ENCODE assay signal across 8 cellular contexts in the genomic region with DNA sequence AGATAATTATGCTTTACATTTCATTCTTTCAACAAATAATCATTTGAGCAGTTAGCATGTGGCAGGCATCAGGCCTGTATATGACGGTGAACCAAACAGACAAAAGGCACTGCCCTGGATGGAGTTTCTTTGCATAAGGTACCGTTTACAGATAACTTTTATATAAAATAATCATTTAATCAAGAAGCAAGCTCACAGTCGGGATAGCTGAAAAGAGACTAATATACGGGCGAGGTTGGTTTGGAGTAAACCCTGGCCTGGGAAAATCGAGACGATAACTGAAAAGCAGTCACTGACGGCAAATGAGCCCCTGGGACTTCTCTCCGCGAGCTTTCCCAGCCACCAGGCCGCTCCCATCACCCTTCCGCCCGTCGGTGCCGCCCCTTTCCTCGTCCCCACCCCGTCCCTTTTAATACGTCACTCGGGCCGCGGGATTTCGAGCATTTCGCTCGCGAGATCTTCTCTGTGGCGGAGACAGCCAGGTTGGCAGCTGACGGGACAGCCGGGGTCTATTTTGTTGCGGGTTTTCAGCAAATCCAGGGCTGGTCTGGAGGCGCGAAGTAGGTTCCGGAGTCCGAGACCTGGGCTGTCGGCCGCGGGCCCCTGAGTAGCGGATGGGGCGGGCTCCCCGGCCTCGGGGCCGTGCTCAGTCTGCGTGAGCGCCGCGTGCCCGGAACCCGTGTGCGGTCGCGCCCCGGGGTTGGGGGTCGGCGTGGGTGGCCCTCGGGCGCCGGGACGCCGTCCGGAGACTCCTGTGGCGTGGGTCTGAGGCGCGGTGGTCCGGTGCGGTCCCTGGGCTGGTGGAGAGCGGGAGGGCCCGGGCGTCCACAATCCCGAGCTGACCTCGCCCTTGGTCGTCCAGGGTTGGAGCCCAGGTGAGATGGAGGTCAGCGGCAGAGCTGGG. TPM values are rescaled to one million over a fixed set of nuclear protein-coding genes. Genes with fewer than 3 reads are reported as not detected.
DNase-seq lines count a peak whose midpoint lies in the region; ATAC-seq and TF ChIP-seq lines count a peak whose summit lies in the region.

NMD3 (plus strand) TSS at position 462 of the 904 bp plus-strand sequence. CDS start 703 bp downstream, outside the sequence.

- H3K9me3 Mint-ChIP-seq in activated naive CD8-positive, alpha-beta T cell (ENCODE audit: low read depth): no peaks in the 10 kb centered on the region
- H3K9me3 Mint-ChIP-seq in glutamatergic neuron (ENCODE audit: unreplicated experiment) (peaks cover 4% of the 10 kb centered on the region), osteocyte (ENCODE audit: unreplicated experiment) (peaks cover 3% of the 10 kb centered on the region)

- H3K4me3 Mint-ChIP-seq in activated naive CD8-positive, alpha-beta T cell: peak within 1 kb of the TSS; percentile 96
- H3K4me3 Mint-ChIP-seq in glutamatergic neuron (ENCODE audit: unreplicated experiment): peak within 1 kb of the TSS; percentile 93
- peak within 1 kb of the TSS; percentile 84 for H3K4me3 Mint-ChIP-seq in osteocyte (ENCODE audit: unreplicated experiment)

- DNase-seq in NCI-H1092 treated with DMSO at 0.1 percent for 48 hours (lab: John Stamatoyannopoulos, UW) (peak; percentile 93), SKM-1 treated with dmso at 0.1 percent for 144 hours (lab: John Stamatoyannopoulos, UW; ENCODE audit: unreplicated experiment) (peak; percentile 90), glutamatergic neuron (peak; percentile 98), osteocyte (ENCODE audit: extremely low spot score, unreplicated experiment) (peak; percentile 98)

- H3K4me1 Mint-ChIP-seq in activated naive CD8-positive, alpha-beta T cell (ENCODE audit: low read depth): peaks cover 34% of the 10 kb centered on the region
- H3K4me1 Mint-ChIP-seq in glutamatergic neuron (ENCODE audit: low read depth, unreplicated experiment) (peaks cover 13% of the 10 kb centered on the region), osteocyte (ENCODE audit: unreplicated experiment) (peaks cover 35% of the 10 kb centered on the region)

- H3K4me3 ChIP-seq in GM08714 (ENCODE audit: low read length): peak within 1 kb of the TSS; percentile 100
- peak within 1 kb of the TSS; percentile 97 for H3K4me3 ChIP-seq in thymus (ENCODE audit: low read length)

- H3K36me3 ChIP-seq in thymus (ENCODE audit: control insufficient read depth, insufficient read depth): no peaks in the 10 kb centered on the region

- H3K27ac Mint-ChIP-seq in activated naive CD8-positive, alpha-beta T cell: peak within 1 kb of the TSS; percentile 89
- peak within 1 kb of the TSS; percentile 92 for H3K27ac Mint-ChIP-seq in glutamatergic neuron (ENCODE audit: unreplicated experiment)
- H3K27ac Mint-ChIP-seq in osteocyte (ENCODE audit: unreplicated experiment): peak within 1 kb of the TSS; percentile 92

- TF ChIP-seq CTCF in glutamatergic neuron (IDR thresholded peaks at IDR 0.05; ENCODE audit: partially characterized antibody, unreplicated experiment): no peak
- no peak for TF ChIP-seq CTCF in osteocyte (IDR thresholded peaks at IDR 0.05)

- H3K27me3 Mint-ChIP-seq in activated naive CD8-positive, alpha-beta T cell: peaks cover 1% of the 10 kb centered on the region
- H3K27me3 Mint-ChIP-seq in glutamatergic neuron (ENCODE audit: unreplicated experiment) (peaks cover 7% of the 10 kb centered on the region), osteocyte (ENCODE audit: unreplicated experiment) (no peaks in the 10 kb centered on the region)

- no peaks in the 10 kb centered on the region for H3K9me3 ChIP-seq in thymus (ENCODE audit: control insufficient read depth)

- peaks cover 5% of the 10 kb centered on the region for H3K4me1 ChIP-seq in thymus (ENCODE audit: control insufficient read depth, insufficient read depth, low read length)

- H3K36me3 Mint-ChIP-seq in activated naive CD8-positive, alpha-beta T cell: peaks cover 8% of the 10 kb centered on the region
- no peaks in the 10 kb centered on the region for H3K36me3 Mint-ChIP-seq in glutamatergic neuron (ENCODE audit: unreplicated experiment)
- H3K36me3 Mint-ChIP-seq in osteocyte (ENCODE audit: unreplicated experiment): peaks cover 9% of the 10 kb centered on the region

- peak; percentile 99 for ATAC-seq in HG02610 (IDR thresholded peaks at IDR 0.05; ENCODE audit: unreplicated experiment)

- peak within 1 kb of the TSS; percentile 92 for H3K27ac ChIP-seq in thymus (ENCODE audit: low read depth)

- under 1% methylated on average over 71 of the region's 71 CpGs for WGBS in thymus

- no peaks in the 10 kb centered on the region for H3K27me3 ChIP-seq in thymus (ENCODE audit: control insufficient read depth, insufficient read depth)

RNA-seq across cellular contexts. Expression of gene NMD3, which starts in this region (rescaled TPM):
- total RNA-seq in glutamatergic neuron (ENCODE audit: unreplicated experiment) (49.3 TPM), osteocyte (58.7 and 60.9 TPM in 2 replicates)
- polyA plus RNA-seq in thymus: 31.0 TPM

Comparison
In these comparisons a context has a peak if more than half of its experiments do, and no peak if none do; other contexts are left out.
1. Peak in every context shown above with its lines: DNase-seq, ATAC-seq, H3K4me3 ChIP-seq and H3K27ac ChIP-seq.